ENCODE assay signal across 19 cellular contexts in genomic region chr17:75442168-75443103, GRCh38. TPM values are rescaled to one million over a fixed set of nuclear protein-coding genes. Genes with fewer than 3 reads are reported as not detected.
DNase-seq lines count a peak whose midpoint lies in the region; ATAC-seq and TF ChIP-seq lines count a peak whose summit lies in the region.
"Had no signal": no experiment of that assay in that cellular context is flagged by ENCODE, and none has a peak within 500 bp of the region (broad histone marks: within the 10 kb centered on the region; RNA-seq: fewer than 3 reads in every experiment).

No MANE protein-coding gene starts in this region.

- intact Hi-C loops in aorta (cut with DNase I), result loop anchor here in 1 of 2 donors (5.0 kb wide), 1 partner anchor 35 kb away; no protein-coding TSS in a partner anchor

- peaks cover 57% of the 10 kb centered on the region for H3K4me1 ChIP-seq in SJSA1 (replicated peaks)
- peaks cover 2% of the 10 kb centered on the region for H3K4me1 ChIP-seq in mesenchymal stem cell (ENCODE audit: control insufficient read depth, insufficient read depth, low read depth, low read length)
- no peaks in the 10 kb centered on the region for H3K4me1 ChIP-seq in aorta (ENCODE audit: control insufficient read depth in 1 of 2, insufficient read depth in 2 of 2, low read length in 2 of 2)
- H3K4me1 ChIP-seq in foreskin keratinocyte, result peaks cover 7% of the 10 kb centered on the region
- H3K4me1 ChIP-seq: colonic mucosa, neural progenitor cell had no signal

- peak overlapping the region; percentile 85 for H3K27ac ChIP-seq in SJSA1
- H3K27ac ChIP-seq in mesenchymal stem cell (ENCODE audit: low read length, poor library complexity, severe bottlenecking), result no peak overlapping the region
- peak overlapping the region; percentile 43 to 64 for H3K27ac ChIP-seq in aorta (ENCODE audit: low read depth in 1 of 2, low read length in 2 of 2)
- H3K27ac ChIP-seq in foreskin keratinocyte, result no peak overlapping the region
- H3K27ac ChIP-seq: colonic mucosa, neural progenitor cell, SK-N-MC had no signal

- H3K4ac ChIP-seq in mesenchymal stem cell (ENCODE audit: low read depth in 1 of 2, low read length in 2 of 2), result no peak overlapping the region

- no peaks in the 10 kb centered on the region for H3K27me3 ChIP-seq in SJSA1 (replicated peaks)
- H3K27me3 ChIP-seq in mesenchymal stem cell (ENCODE audit: control insufficient read depth in 1 of 2, insufficient read depth in 1 of 2, low read length in 2 of 2), result no peaks in the 10 kb centered on the region
- no peaks in the 10 kb centered on the region for H3K27me3 ChIP-seq in aorta (ENCODE audit: control insufficient read depth in 1 of 2, insufficient read depth in 2 of 2, low read length in 1 of 2)
- no peaks in the 10 kb centered on the region for H3K27me3 ChIP-seq in foreskin keratinocyte
- H3K27me3 ChIP-seq: colonic mucosa, neural progenitor cell had no signal

- H3K4me2 ChIP-seq in mesenchymal stem cell (ENCODE audit: low read length, poor library complexity, severe bottlenecking), result no peak overlapping the region
- H3K4me2 ChIP-seq: neural progenitor cell had no signal

- no peaks in the 10 kb centered on the region for H3K27me3 Mint-ChIP-seq in T-helper 17 cell
- H3K27me3 Mint-ChIP-seq: activated naive CD8-positive, alpha-beta T cell treated with anti-CD3 and anti-CD28 coated beads, Interleukin-2, amount 10 ng/mL, durations not matched to agents 7 days and 5 days; stimulated activated memory B cell treated with anti-CD40 and anti-IgM and Interleukin-4, amounts not matched to agents 10 μg/mL and 1 μg/mL and 100 μg/mL, for 72 hours had no signal

- peak; percentile 94 to 98 for DNase-seq in SJSA1 (ENCODE audit: low read depth in 1 of 2, low spot score in 2 of 2)
- DNase-seq in epithelial cell of esophagus (ENCODE audit: low read depth), result peak; percentile 42
- no peak for DNase-seq in mesenchymal stem cell
- DNase-seq in aorta, result no peak
- DNase-seq in foreskin keratinocyte, result no peak
- no peak for DNase-seq in T-helper 17 cell
- DNase-seq: activated CD4-positive, alpha-beta T cell treated with anti-CD3 and anti-CD28 coated beads, Interleukin-2, amount 50 U/mL, for 4 hours; activated naive CD8-positive, alpha-beta T cell treated with anti-CD3 and anti-CD28 coated beads, Interleukin-2, amount 10 ng/mL, durations not matched to agents 7 days and 5 days; activated T-cell treated with anti-CD3 and anti-CD28 coated beads, Interleukin-2, amount 50 U/mL, for 4 hours; CD4-positive, CD25-positive, alpha-beta regulatory T cell; colonic mucosa; KG1; NCI-H1436; small intestine had no signal

- 47% methylated on average over 2 of the region's 4 CpGs for WGBS in mesenchymal stem cell
- WGBS in aorta, 2 donors, result 83 to 95% methylated on average over 4 of the region's 4 CpGs

- peaks cover 5% of the 10 kb centered on the region for H3K4me1 Mint-ChIP-seq in T-helper 17 cell
- H3K4me1 Mint-ChIP-seq: activated naive CD8-positive, alpha-beta T cell treated with anti-CD3 and anti-CD28 coated beads, Interleukin-2, amount 10 ng/mL, durations not matched to agents 7 days and 5 days; stimulated activated memory B cell treated with anti-CD40 and anti-IgM and Interleukin-4, amounts not matched to agents 10 μg/mL and 1 μg/mL and 100 μg/mL, for 72 hours had no signal

- no peak overlapping the region for H3K14ac ChIP-seq in mesenchymal stem cell (ENCODE audit: low read length in 2 of 2)

- no peak overlapping the region for H3K18ac ChIP-seq in mesenchymal stem cell (ENCODE audit: low read depth in 1 of 2, low read length in 2 of 2)

- no peak overlapping the region for H2BK120ac ChIP-seq in mesenchymal stem cell (ENCODE audit: low read depth, low read length)

- H3K36me3 Mint-ChIP-seq in T-helper 17 cell (ENCODE audit: low read depth), result no peaks in the 10 kb centered on the region
- H3K36me3 Mint-ChIP-seq: activated naive CD8-positive, alpha-beta T cell treated with anti-CD3 and anti-CD28 coated beads, Interleukin-2, amount 10 ng/mL, durations not matched to agents 7 days and 5 days; CD4-positive, CD25-positive, alpha-beta regulatory T cell; neural progenitor cell; stimulated activated memory B cell treated with anti-CD40 and anti-IgM and Interleukin-4, amounts not matched to agents 10 μg/mL and 1 μg/mL and 100 μg/mL, for 72 hours had no signal

- H3K36me3 ChIP-seq in SJSA1 (no peaks in the 10 kb centered on the region), mesenchymal stem cell (ENCODE audit: control insufficient read depth in 1 of 2, insufficient read depth in 2 of 2, low read depth in 1 of 2, low read length in 2 of 2) (no peaks in the 10 kb centered on the region), aorta (ENCODE audit: control insufficient read depth in 1 of 2, insufficient read depth in 2 of 2, low read length in 1 of 2) (no peaks in the 10 kb centered on the region)
- H3K36me3 ChIP-seq: colonic mucosa, neural progenitor cell had no signal

- no peak overlapping the region for H2AFZ ChIP-seq in mesenchymal stem cell (ENCODE audit: low read depth, low read length)
- H2AFZ ChIP-seq: neural progenitor cell had no signal

- TF ChIP-seq CTCF in epithelial cell of esophagus (IDR thresholded peaks at IDR 0.05; ENCODE audit: insufficient read depth, low read depth, low read length, missing control alignments), result no peak
- no peak for TF ChIP-seq CTCF in foreskin keratinocyte (conservative IDR thresholded peaks at IDR 0.05)

- no peak overlapping the region for H2BK5ac ChIP-seq in mesenchymal stem cell (ENCODE audit: low read depth, low read length, poor library complexity, severe bottlenecking)

- H3K27ac Mint-ChIP-seq in T-helper 17 cell, result no peak overlapping the region
- H3K27ac Mint-ChIP-seq: activated naive CD8-positive, alpha-beta T cell treated with anti-CD3 and anti-CD28 coated beads, Interleukin-2, amount 10 ng/mL, durations not matched to agents 7 days and 5 days; CD4-positive, CD25-positive, alpha-beta regulatory T cell; neural progenitor cell; stimulated activated memory B cell treated with anti-CD40 and anti-IgM and Interleukin-4, amounts not matched to agents 10 μg/mL and 1 μg/mL and 100 μg/mL, for 72 hours had no signal

- H3K79me1 ChIP-seq in mesenchymal stem cell (replicated peaks; ENCODE audit: low read length, poor library complexity, severe bottlenecking), result no peaks in the 10 kb centered on the region

- H4K91ac ChIP-seq in mesenchymal stem cell (ENCODE audit: low read length), result no peak overlapping the region

- H3K4me3 ChIP-seq in SJSA1 (no peak overlapping the region), epithelial cell of esophagus (ENCODE audit: low read length) (no peak overlapping the region), mesenchymal stem cell (ENCODE audit: insufficient read depth in 1 of 2, low read depth in 1 of 2, low read length in 2 of 2) (no peak overlapping the region), aorta (ENCODE audit: low read length in 2 of 2) (no peak overlapping the region)
- H3K4me3 ChIP-seq: colonic mucosa, neural progenitor cell, SK-N-MC had no signal

- no peak overlapping the region for H3K23ac ChIP-seq in mesenchymal stem cell (ENCODE audit: low read length in 2 of 2)

- H2BK15ac ChIP-seq in mesenchymal stem cell (ENCODE audit: low read depth, poor library complexity, severe bottlenecking), result no peak overlapping the region

- H3K9ac ChIP-seq in mesenchymal stem cell (ENCODE audit: low read length), result no peak overlapping the region
- H3K9ac ChIP-seq: neural progenitor cell had no signal

- peak overlapping the region; percentile 4 for H4K8ac ChIP-seq in mesenchymal stem cell (ENCODE audit: low read length)

- H2BK12ac ChIP-seq in mesenchymal stem cell (ENCODE audit: low read length in 2 of 2), result no peak overlapping the region

- ATAC-seq in aorta (ENCODE audit: low FRiP score) (no peak), foreskin keratinocyte (no peak), T-helper 17 cell (no peak), HG02678 (IDR thresholded peaks at IDR 0.05; ENCODE audit: unreplicated experiment) (no peak)
- ATAC-seq: activated T-cell treated with anti-CD3 and anti-CD28 coated beads, Interleukin-2, amount 50 U/mL, for 4 hours; HCT116; stimulated activated memory B cell treated with anti-CD40 and anti-IgM and Interleukin-4, amounts not matched to agents 10 μg/mL and 1 μg/mL and 100 μg/mL, for 72 hours had no signal

- H3K9me3 ChIP-seq in SJSA1 (replicated peaks), result no peaks in the 10 kb centered on the region
- H3K9me3 ChIP-seq in mesenchymal stem cell (ENCODE audit: control insufficient read depth, low read length), result no peaks in the 10 kb centered on the region
- no peaks in the 10 kb centered on the region for H3K9me3 ChIP-seq in aorta (ENCODE audit: control insufficient read depth, low read length)
- no peaks in the 10 kb centered on the region for H3K9me3 ChIP-seq in T-helper 17 cell (ENCODE audit: control insufficient read depth, low read length, poor library complexity, severe bottlenecking)
- H3K9me3 ChIP-seq: colonic mucosa had no signal

- H3K4me3 Mint-ChIP-seq in T-helper 17 cell, result no peak overlapping the region
- H3K4me3 Mint-ChIP-seq: activated naive CD8-positive, alpha-beta T cell treated with anti-CD3 and anti-CD28 coated beads, Interleukin-2, amount 10 ng/mL, durations not matched to agents 7 days and 5 days; activated T-cell treated with anti-CD3 and anti-CD28 coated beads, Interleukin-2, amount 50 U/mL, for 4 hours; CD4-positive, CD25-positive, alpha-beta regulatory T cell; neural progenitor cell; stimulated activated memory B cell treated with anti-CD40 and anti-IgM and Interleukin-4, amounts not matched to agents 10 μg/mL and 1 μg/mL and 100 μg/mL, for 72 hours had no signal

- H2AK5ac ChIP-seq in mesenchymal stem cell (ENCODE audit: low read length, severe bottlenecking), result no peak overlapping the region

RNA-seq across cellular contexts. Expression of gene TMEM94, which starts 14.0 kb away (rescaled TPM):
- 62.9 and 109 TPM in 2 replicates for total RNA-seq in SJSA1 (2014; rRNA removed; shearing (Covaris generic))
- 38.5 TPM for polyA plus RNA-seq in mesenchymal stem cell (2013, experiment 1 of 2)
- polyA plus RNA-seq in mesenchymal stem cell (2013, experiment 2 of 2), result 37.2 TPM
- total RNA-seq in aorta (10 to 100 TPM; 51.5 to 74.8 TPM), foreskin keratinocyte (28.1 and 35.3 TPM in 2 replicates), T-helper 17 cell (10 to 100 TPM; 70.1 to 70.2 TPM)
- polyA plus RNA-seq in aorta (10 to 100 TPM; 19.5 to 54.6 TPM), foreskin keratinocyte (22.4 and 28.0 TPM in 2 replicates)

RNA-seq across cellular contexts. Expression of gene GRB2, which starts 37.0 kb away (rescaled TPM):
- total RNA-seq in SJSA1 (2014; rRNA removed; shearing (Covaris generic)), result 200 and 449 TPM in 2 replicates
- 113 TPM for polyA plus RNA-seq in mesenchymal stem cell (2013, experiment 1 of 2)
- polyA plus RNA-seq in mesenchymal stem cell (2013, experiment 2 of 2), result 122 TPM
- 100 to 1,000 TPM in 1 of 2 donors, 10 to 100 TPM in 1; 96.8 to 106 TPM for total RNA-seq in aorta
- 10 to 100 TPM; 36.6 to 38.2 TPM for polyA plus RNA-seq in aorta
- total RNA-seq in foreskin keratinocyte, result 53.4 and 53.7 TPM in 2 replicates
- polyA plus RNA-seq in foreskin keratinocyte, result 43.6 and 51.1 TPM in 2 replicates
- 100 to 1,000 TPM; 112 to 117 TPM for total RNA-seq in T-helper 17 cell

Comparison
In these comparisons a context has a peak if more than half of its experiments do, and no peak if none do; other contexts are left out.
1. DNase-seq: peak in SJSA1 (2 of 2) and epithelial cell of esophagus (single experiment); none in mesenchymal stem cell (single experiment), aorta (0 of 2), foreskin keratinocyte (0 of 2) and T-helper 17 cell (0 of 3).
2. H3K27ac ChIP-seq: peak in SJSA1 (single experiment) and aorta (2 of 2); none in mesenchymal stem cell (single experiment) and foreskin keratinocyte (single experiment).